Comparison of ENCODE assay signal across 32 cellular contexts in genomic region chr20:9634327-9634726, GRCh38.
"Had no signal": no experiment of that assay in that cellular context is flagged by ENCODE, and none has a peak within 500 bp of the region (broad histone marks: within the 10 kb centered on the region; RNA-seq: fewer than 3 reads in every experiment).

No MANE protein-coding gene starts in this region.

- H3K36me3 ChIP-seq: MG63 had no signal

- H3K9me3 ChIP-seq: MG63 had no signal

- H3K27me3 ChIP-seq: MG63 had no signal

- H3K4me3 ChIP-seq: MG63 had no signal

- DNase-seq: Karpas-422, Kasumi-1, MG63, MM.1S, MV-4-11, NCI-H1048, NCI-H1092, NCI-H1092 treated with DMSO at 0.1 percent for 48 hours, NCI-H1105, NCI-H1105 treated with DMSO at 0.1 percent for 48 hours, NCI-H1417, NCI-H1417 treated with DMSO at 0.1 percent for 48 hours, NCI-H1436, NCI-H1436 treated with DMSO at 0.1 percent for 48 hours, NCI-H146, NCI-H1694, NCI-H1694 treated with DMSO at 0.1 percent for 48 hours, NCI-H187, NCI-H187 treated with DMSO at 0.1 percent for 48 hours, NCI-H1930, NCI-H2029 treated with DMSO at 0.1 percent for 48 hours, NCI-H2081 treated with DMSO at 0.1 percent for 48 hours, NCI-H2107, NCI-H2171, NCI-H2171 treated with DMSO at 0.1 percent for 48 hours, NCI-H2227 treated with DMSO at 0.1 percent for 48 hours, NCI-H226, NCI-H446, NCI-H446 treated with DMSO at 0.1 percent for 48 hours, NCI-H510A, NCI-H510A treated with DMSO at 0.1 percent for 48 hours, NCI-H524 had no signal
